Comparison of ENCODE assay signal across 8 cellular contexts in the genomic region with DNA sequence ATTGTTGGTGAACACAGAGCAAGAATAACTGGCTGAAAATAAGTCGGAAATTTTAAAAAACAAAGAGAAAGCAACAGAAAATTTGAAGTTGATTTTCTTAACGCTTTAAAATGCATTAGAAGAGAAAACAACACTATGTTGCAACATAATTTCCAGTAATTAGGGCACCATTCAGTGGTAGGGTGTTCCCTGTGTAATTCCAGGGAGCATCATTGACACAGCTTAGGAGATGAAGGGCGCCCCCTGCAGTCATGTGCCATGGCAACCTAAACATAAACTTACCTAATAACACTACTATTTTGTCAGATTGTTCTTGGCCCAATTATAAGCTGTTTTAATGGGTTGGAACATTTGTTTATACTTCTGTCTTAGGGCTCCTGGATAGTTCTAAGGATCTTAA.
DNase-seq lines count a peak whose midpoint lies in the region; ATAC-seq and TF ChIP-seq lines count a peak whose summit lies in the region.

No MANE protein-coding gene starts in this region.

- POLR2A ChIA-PET in BJ (lab: Charles Lee) = no interaction called here

- CTCF ChIA-PET in BJ (lab: Yijun Ruan, JAX) = interaction anchor here (0.6 to 2.8 kb wide), 14 partner anchors 12 to 859 kb away, joined by 3 to 13 read pairs (median 4); no protein-coding TSS in a partner anchor

- H3K27ac ChIP-seq in WERI-Rb-1 (no peak overlapping the region), iPS DF 6.9 (ENCODE audit: low read length) (no peak overlapping the region), uterus (peak overlapping the region; percentile 45)

- ATAC-seq in HG02678 (IDR thresholded peaks at IDR 0.05; ENCODE audit: unreplicated experiment) = no peak

- no peaks in the 10 kb centered on the region for H3K36me3 ChIP-seq in BJ (ENCODE audit: control insufficient read depth, insufficient read depth, low read length)
- no peaks in the 10 kb centered on the region for H3K36me3 ChIP-seq in WERI-Rb-1
- H3K36me3 ChIP-seq in iPS DF 6.9 (ENCODE audit: control insufficient read depth, insufficient read depth, low read length) = no peaks in the 10 kb centered on the region; the same call in 1 of the 2 replicates
- H3K36me3 ChIP-seq in uterus = no peaks in the 10 kb centered on the region

- no peak for DNase-seq in BJ (ENCODE audit: low read depth)
- DNase-seq in HCEC 1CT = peak; percentile 65
- DNase-seq in WERI-Rb-1 = peak; percentile 44
- peak; percentile 57 for DNase-seq in iPS DF 6.9 (ENCODE audit: low read depth, low spot score)
- DNase-seq in uterus = peak; percentile 62 to 68
- DNase-seq in SW480 (ENCODE audit: low spot score) = no peak
- no peak for DNase-seq in activated naive CD4-positive, alpha-beta T cell treated with Interleukin-2 at 50 U/mL for 16 hours

- H3K4me1 ChIP-seq in iPS DF 6.9 (ENCODE audit: control insufficient read depth, insufficient read depth, low read length) = no peaks in the 10 kb centered on the region; the same call in 1 of the 2 replicates
- H3K4me1 ChIP-seq in uterus = peaks cover 0 to 8% of the 10 kb centered on the region in 2 donors

- TF ChIP-seq CTCF in BJ (IDR thresholded peaks at IDR 0.05; ENCODE audit: insufficient read depth, low read depth, low read length) = peak; percentile 62
- TF ChIP-seq CTCF in WERI-Rb-1 (IDR thresholded peaks at IDR 0.05; ENCODE audit: low read depth, low read length) = peak; percentile 62
- peak; percentile 12 to 35 (median 23) for TF ChIP-seq CTCF in uterus (IDR thresholded peaks at IDR 0.05)

- WGBS in iPS DF 6.9 (ENCODE audit: insufficient coverage, insufficient read length) = no CpG with 5 or more reads among the region's 3 CpGs

- intact Hi-C loops in uterus (cut with DNase I; ENCODE audit: low total_unique reads) = no loop called here

- H3K4me3 ChIP-seq in BJ (ENCODE audit: low read depth, low read length) (no peak overlapping the region), WERI-Rb-1 (ENCODE audit: low read depth, low read length) (no peak overlapping the region), iPS DF 6.9 (ENCODE audit: low read length) (no peak overlapping the region), uterus (no peak overlapping the region)

- no peak for TF ChIP-seq POLR2A in uterus (IDR thresholded peaks at IDR 0.05)

- H3K27me3 ChIP-seq in BJ (ENCODE audit: control insufficient read depth, insufficient read depth, low read length) (no peaks in the 10 kb centered on the region; the same call in 1 of the 2 replicates), WERI-Rb-1 (ENCODE audit: insufficient read depth, low read depth, severe bottlenecking) (no peaks in the 10 kb centered on the region), iPS DF 6.9 (ENCODE audit: control insufficient read depth, insufficient read depth, low read length) (no peaks in the 10 kb centered on the region), uterus (no peaks in the 10 kb centered on the region)

- H3K9me3 ChIP-seq in WERI-Rb-1 (ENCODE audit: severe bottlenecking) (no peaks in the 10 kb centered on the region), iPS DF 6.9 (ENCODE audit: control insufficient read depth, insufficient read depth, low read length) (no peaks in the 10 kb centered on the region), uterus (no peaks in the 10 kb centered on the region)

Comparison
In these comparisons a context has a peak if more than half of its experiments do, and no peak if none do; other contexts are left out.
1. DNase-seq: peak in HCEC 1CT (single experiment), WERI-Rb-1 (single experiment), iPS DF 6.9 (single experiment) and uterus (2 of 2); none in BJ (single experiment), SW480 (single experiment) and activated naive CD4-positive, alpha-beta T cell treated with Interleukin-2 at 50 U/mL for 16 hours (single experiment).
2. H3K27ac ChIP-seq: peak in uterus (2 of 2); none in WERI-Rb-1 (single experiment) and iPS DF 6.9 (single experiment).
3. Peak in every context shown above with its lines, with median percentiles within 50 percentile points of each other: CTCF ChIP-seq.